ENCODE assay signal across 15 cellular contexts in the genomic region with DNA sequence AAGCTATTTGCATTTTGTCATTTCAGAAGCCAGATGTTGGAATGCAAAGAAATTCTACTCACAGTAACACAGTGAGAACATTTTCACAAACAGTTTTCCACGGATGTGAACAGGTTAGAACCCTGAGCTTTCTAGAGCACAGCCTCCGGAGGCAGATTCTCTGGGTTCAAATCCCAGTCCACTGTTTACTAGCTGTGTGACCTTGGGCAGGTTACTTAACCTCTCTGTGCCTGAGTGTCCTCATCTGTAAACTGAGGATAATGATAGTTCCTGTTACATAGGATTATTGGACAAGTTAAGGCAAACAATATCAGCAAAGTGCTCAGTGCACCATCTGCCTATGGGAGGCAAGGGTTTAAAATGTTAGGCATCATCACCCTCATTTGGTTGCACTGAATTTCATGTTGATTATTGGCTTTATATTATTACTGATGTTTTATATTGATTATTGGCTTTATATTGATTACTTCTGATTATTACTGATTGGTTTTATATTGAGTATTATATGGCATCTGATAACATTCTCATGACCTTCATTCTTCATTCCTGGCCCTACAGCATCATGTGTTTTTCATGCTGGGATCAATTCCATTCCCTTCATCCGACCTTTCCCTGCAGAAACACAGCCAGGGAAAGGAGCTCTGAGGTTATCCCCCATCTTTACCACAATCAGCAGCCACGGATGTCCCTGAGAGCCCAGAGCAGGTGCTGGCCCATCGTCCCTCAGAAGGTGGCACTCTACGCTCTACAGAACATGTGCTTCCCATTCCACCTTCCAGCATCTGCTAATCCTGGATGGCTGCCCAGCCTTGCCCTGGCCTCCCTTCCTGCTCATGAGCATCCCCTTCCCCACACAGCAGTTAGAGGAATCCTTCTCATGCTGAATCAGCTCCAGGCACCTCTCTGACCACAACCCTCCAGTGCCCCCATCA.
DNase-seq lines count a peak whose midpoint lies in the region; ATAC-seq and TF ChIP-seq lines count a peak whose summit lies in the region.
"Had no signal": no experiment of that assay in that cellular context is flagged by ENCODE, and none has a peak within 500 bp of the region (broad histone marks: within the 10 kb centered on the region; RNA-seq: fewer than 3 reads in every experiment).

No MANE protein-coding gene starts in this region.

- H3K4me3 ChIP-seq in A673 (ENCODE audit: low read depth, low read length, poor library complexity, severe bottlenecking) = no peak overlapping the region
- H3K4me3 ChIP-seq in H7 (ENCODE audit: insufficient read depth, low read depth, low read length) = no peak overlapping the region
- H3K4me3 ChIP-seq: adrenal gland, left ventricle myocardium inferior, PC-9, tibial nerve had no signal

- 0 out of 2 replicates have a peak, but pooled peaks have one; percentile 13 for TF ChIP-seq CTCF in A673 (conservative IDR thresholded peaks at IDR 0.05; ENCODE audit: low read depth, low read length)
- peak; percentile 39; the same call in 1 of the 2 replicates for TF ChIP-seq CTCF in VCaP (conservative IDR thresholded peaks at IDR 0.05)

- H3K27ac ChIP-seq in A673 (ENCODE audit: low read depth, low read length, poor library complexity, severe bottlenecking) = no peak overlapping the region
- H3K27ac ChIP-seq in VCaP = no peak overlapping the region
- H3K27ac ChIP-seq: adrenal gland, left ventricle myocardium inferior, PC-9, tibial nerve had no signal

- ATAC-seq in HG03565 (IDR thresholded peaks at IDR 0.05; ENCODE audit: unreplicated experiment) = no peak
- ATAC-seq: esophagus mucosa; naive thymus-derived CD4-positive, alpha-beta T cell had no signal

- no peaks in the 10 kb centered on the region for H3K36me3 ChIP-seq in A673 (ENCODE audit: insufficient read depth, low read length, poor library complexity, severe bottlenecking)
- H3K36me3 ChIP-seq in H7 (replicated peaks; ENCODE audit: control insufficient read depth, insufficient read depth, low read length) = no peaks in the 10 kb centered on the region
- H3K36me3 ChIP-seq: adrenal gland, left ventricle myocardium inferior, tibial nerve had no signal

- H3K36me3 Mint-ChIP-seq in T-helper 2 cell treated with Interferon-gamma antibody and Interleukin-4, amounts not matched to agents 5 μg/mL and 100 μg/mL, for 36 hours (ENCODE audit: low read depth) = no peaks in the 10 kb centered on the region

- H3K4me1 ChIP-seq in A673 (ENCODE audit: insufficient read depth, low read length, poor library complexity, severe bottlenecking) = no peaks in the 10 kb centered on the region
- H3K4me1 ChIP-seq: adrenal gland, left ventricle myocardium inferior, tibial nerve had no signal

- H3K27me3 Mint-ChIP-seq in T-helper 2 cell treated with Interferon-gamma antibody and Interleukin-4, amounts not matched to agents 5 μg/mL and 100 μg/mL, for 36 hours (ENCODE audit: low read depth) = peaks cover 3% of the 10 kb centered on the region

- CTCF ChIA-PET in A673 (lab: Charles Lee) = no interaction called here

- H3K9me3 ChIP-seq in A673 (ENCODE audit: low read depth, low read length, poor library complexity, severe bottlenecking) = no peaks in the 10 kb centered on the region
- H3K9me3 ChIP-seq: adrenal gland, left ventricle myocardium inferior, tibial nerve had no signal

- intact Hi-C loops in A673 (cut with micrococcal nuclease; ENCODE audit: unreplicated experiment) = no loop called here

- H3K27ac Mint-ChIP-seq in T-helper 2 cell treated with Interferon-gamma antibody and Interleukin-4, amounts not matched to agents 5 μg/mL and 100 μg/mL, for 36 hours = no peak overlapping the region
- H3K27ac Mint-ChIP-seq: naive thymus-derived CD4-positive, alpha-beta T cell had no signal

- H3K4me1 Mint-ChIP-seq in T-helper 2 cell treated with Interferon-gamma antibody and Interleukin-4, amounts not matched to agents 5 μg/mL and 100 μg/mL, for 36 hours (ENCODE audit: low read depth) = no peaks in the 10 kb centered on the region
- H3K4me1 Mint-ChIP-seq: naive thymus-derived CD4-positive, alpha-beta T cell had no signal

- DNase-seq in A673 (ENCODE audit: low spot score) (peak; percentile 5), H7 (peak; percentile 47), NCI-H345 (lab: John Stamatoyannopoulos, UW) (peak; percentile 80), NK-92 (lab: John Stamatoyannopoulos, UW; ENCODE audit: unreplicated experiment) (no peak), NCI-H510A treated with DMSO at 0.1 percent for 48 hours (lab: John Stamatoyannopoulos, UW) (no peak)
- DNase-seq in T-helper 2 cell treated with Interferon-gamma antibody and Interleukin-4, amounts not matched to agents 5 μg/mL and 100 μg/mL, for 36 hours (ENCODE audit: low spot score) = no peak
- DNase-seq: EL; left ventricle myocardium inferior; naive thymus-derived CD4-positive, alpha-beta T cell had no signal

- peaks cover 39% of the 10 kb centered on the region for H3K27me3 ChIP-seq in A673 (replicated peaks; ENCODE audit: insufficient read depth, low read depth, low read length, poor library complexity)
- no peaks in the 10 kb centered on the region for H3K27me3 ChIP-seq in H7 (ENCODE audit: control insufficient read depth, insufficient read depth, low read length)

- no peaks in the 10 kb centered on the region for H3K9me3 Mint-ChIP-seq in T-helper 2 cell treated with Interferon-gamma antibody and Interleukin-4, amounts not matched to agents 5 μg/mL and 100 μg/mL, for 36 hours

- POLR2A ChIA-PET in A673 (lab: Charles Lee; ENCODE audit: low non-redundant PET) = no interaction called here

- no peak overlapping the region for H3K4me3 Mint-ChIP-seq in T-helper 2 cell treated with Interferon-gamma antibody and Interleukin-4, amounts not matched to agents 5 μg/mL and 100 μg/mL, for 36 hours
- H3K4me3 Mint-ChIP-seq: naive thymus-derived CD4-positive, alpha-beta T cell had no signal

- BruUV-seq in A673 (replicated peaks; lab: Mats Ljungman, UMichigan) = no TSS peak

Comparison
In these comparisons a context has a peak if more than half of its experiments do, and no peak if none do; other contexts are left out.
1. DNase-seq: peak in A673 (single experiment), H7 (single experiment) and NCI-H345 (single experiment); none in NK-92 (single experiment), T-helper 2 cell treated with Interferon-gamma antibody and Interleukin-4, amounts not matched to agents 5 μg/mL and 100 μg/mL, for 36 hours (single experiment) and NCI-H510A treated with DMSO at 0.1 percent for 48 hours (single experiment).